ENCODE assay signal across 8 cellular contexts in the genomic region with DNA sequence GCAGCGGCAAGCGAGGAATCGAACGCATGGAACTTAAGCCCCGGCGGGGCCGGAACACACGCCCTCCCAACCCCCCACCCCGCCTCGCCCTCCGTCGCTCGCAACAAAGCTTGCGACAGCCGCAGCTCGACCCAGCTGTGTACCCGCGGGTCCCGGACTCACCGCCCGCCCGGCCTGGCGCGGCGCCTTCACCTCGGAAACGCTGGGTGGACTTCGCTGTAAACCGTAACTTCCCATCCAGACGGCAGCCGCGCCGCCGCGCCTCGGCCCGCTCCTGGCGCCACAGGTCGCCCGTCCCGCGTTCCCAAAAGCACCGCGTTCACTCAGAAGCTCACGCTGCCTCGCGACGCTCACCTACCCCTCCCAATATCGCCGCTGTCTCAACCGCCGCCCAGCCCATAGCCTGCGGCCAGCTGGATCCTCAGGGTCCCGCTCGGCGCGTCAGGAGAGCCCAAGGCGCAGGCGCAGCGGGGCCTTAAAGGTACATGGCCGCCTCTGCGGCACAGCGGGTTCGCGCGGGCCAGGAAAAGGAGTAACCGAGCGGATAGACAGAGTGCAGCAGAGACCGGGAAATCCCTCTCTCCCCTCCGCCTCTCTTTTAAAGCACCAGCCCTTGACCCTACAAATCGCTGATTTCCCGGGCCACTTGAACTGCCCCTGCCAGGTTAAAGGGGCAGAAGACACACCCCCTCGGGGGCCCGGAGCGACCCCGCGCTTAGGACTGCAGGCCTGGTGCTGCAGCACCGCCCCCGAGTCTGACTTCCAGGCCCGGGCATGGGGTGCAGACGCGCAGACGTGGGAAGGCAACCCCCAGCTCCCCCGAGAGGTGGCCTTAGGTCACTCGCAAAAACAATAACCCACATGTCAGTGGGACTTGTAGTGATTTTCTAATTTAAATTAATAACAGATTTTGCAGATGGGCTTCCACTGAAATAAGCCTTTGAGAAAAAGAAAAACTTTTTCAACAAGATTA. TPM values are rescaled to one million over a fixed set of nuclear protein-coding genes. Genes with fewer than 3 reads are reported as not detected.
DNase-seq lines count a peak whose midpoint lies in the region; ATAC-seq and TF ChIP-seq lines count a peak whose summit lies in the region.
"Not testable (repeated sequence)": the region's sequence is repeated elsewhere in the genome, so short reads cannot be mapped to it uniquely, and the experiment has no call there.

A gene with protein sequence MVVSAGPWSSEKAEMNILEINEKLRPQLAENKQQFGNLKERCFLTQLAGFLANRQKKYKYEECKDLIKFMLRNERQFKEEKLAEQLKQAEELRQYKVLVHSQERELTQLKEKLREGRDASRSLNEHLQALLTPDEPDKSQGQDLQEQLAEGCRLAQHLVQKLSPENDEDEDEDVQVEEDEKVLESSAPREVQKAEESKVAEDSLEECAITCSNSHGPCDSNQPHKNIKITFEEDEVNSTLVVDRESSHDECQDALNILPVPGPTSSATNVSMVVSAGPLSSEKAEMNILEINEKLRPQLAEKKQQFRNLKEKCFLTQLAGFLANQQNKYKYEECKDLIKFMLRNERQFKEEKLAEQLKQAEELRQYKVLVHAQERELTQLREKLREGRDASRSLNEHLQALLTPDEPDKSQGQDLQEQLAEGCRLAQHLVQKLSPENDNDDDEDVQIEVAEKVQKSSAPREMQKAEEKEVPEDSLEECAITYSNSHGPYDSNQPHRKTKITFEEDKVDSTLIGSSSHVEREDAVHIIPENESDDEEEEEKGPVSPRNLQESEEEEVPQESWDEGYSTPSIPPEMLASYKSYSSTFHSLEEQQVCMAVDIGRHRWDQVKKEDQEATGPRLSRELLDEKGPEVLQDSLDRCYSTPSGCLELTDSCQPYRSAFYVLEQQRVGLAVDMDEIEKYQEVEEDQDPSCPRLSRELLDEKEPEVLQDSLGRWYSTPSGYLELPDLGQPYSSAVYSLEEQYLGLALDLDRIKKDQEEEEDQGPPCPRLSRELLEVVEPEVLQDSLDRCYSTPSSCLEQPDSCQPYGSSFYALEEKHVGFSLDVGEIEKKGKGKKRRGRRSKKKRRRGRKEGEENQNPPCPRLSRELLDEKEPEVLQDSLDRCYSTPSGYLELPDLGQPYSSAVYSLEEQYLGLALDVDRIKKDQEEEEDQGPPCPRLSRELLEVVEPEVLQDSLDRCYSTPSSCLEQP (N-terminal part only) (minus strand): TSS at position 443 of the 973 bp plus-strand sequence. CDS start 21,412 bp downstream, outside the sequence.

- peak within 1 kb of the TSS in 1 of 2 experiments; percentile 72; a peak in 2 of 4 replicates for H4K8ac ChIP-seq in IMR-90 (ENCODE audit: low read depth in 2 of 2, low read length in 2 of 2)

- H2BK15ac ChIP-seq in IMR-90 (ENCODE audit: low read depth, low read length): not testable (repeated sequence)

- not testable (repeated sequence) for H3K27ac Mint-ChIP-seq in GM23338
- H3K27ac Mint-ChIP-seq in activated naive CD4-positive, alpha-beta T cell treated with anti-CD3 and anti-CD28 coated beads for 36 hours: peak within 1 kb of the TSS; percentile 95
- peak within 1 kb of the TSS; percentile 93 for H3K27ac Mint-ChIP-seq in neural progenitor cell

- not testable (repeated sequence) for H3K4me1 ChIP-seq in DOHH2 (ENCODE audit: control insufficient read depth, low read length); GM23338 (ENCODE audit: insufficient read depth); IMR-90 (ENCODE audit: control insufficient read depth, insufficient read depth, low read length); SK-N-SH (ENCODE audit: control insufficient read depth in 1 of 2, insufficient read depth in 2 of 2, low read depth in 1 of 2, low read length in 1 of 2); foreskin keratinocyte; neural progenitor cell

- peak within 1 kb of the TSS; percentile 47; the same call in 1 of the 2 replicates for H3K18ac ChIP-seq in IMR-90 (ENCODE audit: low read depth, low read length)

- peak within 1 kb of the TSS; percentile 68; the same call in 1 of the 2 replicates for H2BK120ac ChIP-seq in IMR-90 (ENCODE audit: low read depth, low read length)

- H3K27me3 ChIP-seq in DOHH2 (ENCODE audit: control insufficient read depth, low read length); IMR-90 (ENCODE audit: control insufficient read depth, insufficient read depth, low read length); SK-N-SH (ENCODE audit: insufficient read depth); foreskin keratinocyte: not testable (repeated sequence)
- H3K27me3 ChIP-seq in GM23338 (ENCODE audit: insufficient read depth) (peaks cover 18% of the 10 kb centered on the region), neural progenitor cell (peaks cover 15% of the 10 kb centered on the region)

- H3K4me3 ChIP-seq in DOHH2 (ENCODE audit: low read length) (peak within 1 kb of the TSS; percentile 58), GM23338 (peak within 1 kb of the TSS; percentile 50; the same call in 1 of the 2 replicates), IMR-90 (ENCODE audit: insufficient read depth, low read depth, low read length) (peak within 1 kb of the TSS; percentile 70), SK-N-SH (ENCODE audit: low read depth in 2 of 2, low read length in 1 of 2) (peak within 1 kb of the TSS; percentile 47 to 68), neural progenitor cell (peak within 1 kb of the TSS; percentile 52)

- not testable (repeated sequence) for H3K9me3 Mint-ChIP-seq in GM23338; activated naive CD4-positive, alpha-beta T cell treated with anti-CD3 and anti-CD28 coated beads for 36 hours; neural progenitor cell

- H4K91ac ChIP-seq in IMR-90 (ENCODE audit: insufficient read depth, low read depth, low read length): not testable (repeated sequence)

- in situ Hi-C loops in IMR-90 (cut with MboI; ENCODE audit: low sequenced_read_pairs): not testable (repeated sequence)

- not testable (repeated sequence) for H2AK9ac ChIP-seq in IMR-90 (replicated peaks; ENCODE audit: low read depth, low read length, poor library complexity)

- H3K9me3 ChIP-seq in DOHH2 (ENCODE audit: control insufficient read depth, insufficient read depth, low read length); IMR-90 (ENCODE audit: control insufficient read depth, insufficient read depth, low read length); SK-N-SH; neural progenitor cell (ENCODE audit: low read depth): not testable (repeated sequence)

- H3K56ac ChIP-seq in IMR-90 (ENCODE audit: extremely low read depth, insufficient read depth, low read length): not testable (repeated sequence)

- H4K5ac ChIP-seq in IMR-90 (ENCODE audit: low read depth, low read length): not testable (repeated sequence)

- not testable (repeated sequence) for H3K27me3 Mint-ChIP-seq in GM23338 (ENCODE audit: insufficient read depth, low read depth, poor library complexity); activated naive CD4-positive, alpha-beta T cell treated with anti-CD3 and anti-CD28 coated beads for 36 hours (ENCODE audit: low read depth); neural progenitor cell (ENCODE audit: insufficient read depth, low read depth)

- CTCF ChIA-PET in IMR-90 (lab: Yijun Ruan, JAX); SK-N-SH (lab: Yijun Ruan, JAX); activated naive CD4-positive, alpha-beta T cell treated with anti-CD3 and anti-CD28 coated beads for 36 hours (lab: Charles Lee): not testable (repeated sequence)

- no CpG with 5 or more reads among the region's 85 CpGs for WGBS in IMR-90 (ENCODE audit: extremely low coverage in 2 of 2, insufficient read length in 1 of 2), 2 experiments
- WGBS in SK-N-SH (ENCODE audit: low lambda C conversion rate): no CpG with 5 or more reads among the region's 85 CpGs

- H2BK5ac ChIP-seq in IMR-90 (ENCODE audit: low read depth, low read length, poor library complexity, severe bottlenecking): peak within 1 kb of the TSS; percentile 76

- not testable (repeated sequence) for H3K23ac ChIP-seq in IMR-90 (ENCODE audit: low read depth, low read length)

- H3K9me1 ChIP-seq in IMR-90 (ENCODE audit: insufficient read depth, low read length): not testable (repeated sequence)

- peak; percentile 49 for DNase-seq in GM23338 (ENCODE audit: low spot score)
- peak; percentile 26 for DNase-seq in IMR-90
- not testable (repeated sequence) for DNase-seq in SK-N-SH
- peak; percentile 48 for DNase-seq in activated naive CD4-positive, alpha-beta T cell treated with anti-CD3 and anti-CD28 coated beads for 36 hours
- peak in 1 of 2 donors; percentile 4 for DNase-seq in foreskin keratinocyte
- peak; percentile 69 for DNase-seq in neural progenitor cell (ENCODE audit: low spot score)
- DNase-seq in stimulated activated naive CD4-positive, alpha-beta T cell (lab: John Stamatoyannopoulos, UW): peak; percentile 5 to 56 (median 32)

- H3K4ac ChIP-seq in IMR-90 (ENCODE audit: low read depth, low read length): peak within 1 kb of the TSS; percentile 72; the same call in 1 of the 2 replicates

- POLR2A ChIA-PET in IMR-90 (lab: Charles Lee; ENCODE audit: unreplicated experiment); SK-N-SH (lab: Yijun Ruan, JAX): not testable (repeated sequence)

- not testable (repeated sequence) for H2BK20ac ChIP-seq in IMR-90 (ENCODE audit: low read depth, low read length)

- H2AFZ ChIP-seq in GM23338; IMR-90 (replicated peaks; ENCODE audit: low read length, poor library complexity); neural progenitor cell (replicated peaks): not testable (repeated sequence)
- peak within 1 kb of the TSS; percentile 68; the same call in 1 of the 2 replicates for H2AFZ ChIP-seq in SK-N-SH (ENCODE audit: low read depth)

- not testable (repeated sequence) for H3K36me3 Mint-ChIP-seq in GM23338 (ENCODE audit: low read depth); activated naive CD4-positive, alpha-beta T cell treated with anti-CD3 and anti-CD28 coated beads for 36 hours (ENCODE audit: low read depth); neural progenitor cell

- H3K79me1 ChIP-seq in IMR-90 (ENCODE audit: low read depth in 1 of 2, low read length in 2 of 2): not testable (repeated sequence)

- H4K20me1 ChIP-seq in DOHH2 (ENCODE audit: control insufficient read depth, insufficient read depth, low read depth, low read length); GM23338 (replicated peaks; ENCODE audit: insufficient read depth); IMR-90 (ENCODE audit: insufficient read depth, low read length); SK-N-SH (ENCODE audit: insufficient read depth); neural progenitor cell (ENCODE audit: low read depth): not testable (repeated sequence)

- BruUV-seq in IMR-90 (replicated peaks; lab: Mats Ljungman, UMichigan): not testable (repeated sequence)

- ATAC-seq in GM23338 (peak; percentile 98), IMR-90 (ENCODE audit: low read depth) (peak; percentile 98), foreskin keratinocyte (peak; percentile 90)

- not testable (repeated sequence) for H3K9me2 ChIP-seq in DOHH2 (replicated peaks; ENCODE audit: control insufficient read depth, low read length); GM23338 (ENCODE audit: insufficient read depth); SK-N-SH

- TF ChIP-seq CTCF in DOHH2 (IDR thresholded peaks at IDR 0.05; ENCODE audit: low read depth, low read length, poor library complexity, severe bottlenecking); GM23338 (conservative IDR thresholded peaks at IDR 0.05; ENCODE audit: low read depth in 2 of 2); IMR-90 (conservative IDR thresholded peaks at IDR 0.05; ENCODE audit: low read depth, low read length); SK-N-SH (IDR thresholded peaks at IDR 0.05); neural progenitor cell (IDR thresholded peaks at IDR 0.05): not testable (repeated sequence)
- TF ChIP-seq CTCF in foreskin keratinocyte (conservative IDR thresholded peaks at IDR 0.05): peak; percentile 17

- not testable (repeated sequence) for TF ChIP-seq EP300 in SK-N-SH (IDR thresholded peaks at IDR 0.05; ENCODE audit: borderline replicate concordance in 1 of 2, low read depth in 1 of 2, low read length in 1 of 2)

- not testable (repeated sequence) for H3F3A ChIP-seq in DOHH2 (ENCODE audit: control insufficient read depth, insufficient read depth); GM23338 (replicated peaks; ENCODE audit: low read depth); SK-N-SH (replicated peaks; ENCODE audit: insufficient read depth); neural progenitor cell (ENCODE audit: low read depth)

- TF ChIP-seq RAD21 in IMR-90 (IDR thresholded peaks at IDR 0.05; ENCODE audit: low read length); SK-N-SH (IDR thresholded peaks at IDR 0.05; ENCODE audit: low read length): not testable (repeated sequence)

- H3K4me1 Mint-ChIP-seq in GM23338; activated naive CD4-positive, alpha-beta T cell treated with anti-CD3 and anti-CD28 coated beads for 36 hours (ENCODE audit: low read depth); neural progenitor cell: not testable (repeated sequence)

- dilution Hi-C loops in IMR-90 (cut with HindIII; ENCODE audit: low sequenced_read_pairs, unreplicated experiment): not testable (repeated sequence)

- not testable (repeated sequence) for H3K14ac ChIP-seq in IMR-90 (replicated peaks; ENCODE audit: low read depth, low read length)

- H3K79me2 ChIP-seq in DOHH2 (ENCODE audit: control insufficient read depth, low read length); GM23338 (replicated peaks; ENCODE audit: insufficient read depth); neural progenitor cell (ENCODE audit: low read depth): not testable (repeated sequence)
- H3K79me2 ChIP-seq in SK-N-SH (ENCODE audit: insufficient read depth): peaks cover 12% of the 10 kb centered on the region; the same call in 1 of the 2 replicates

- H3K9ac ChIP-seq in IMR-90 (ENCODE audit: low read depth, low read length) (peak within 1 kb of the TSS; percentile 93), SK-N-SH (peak within 1 kb of the TSS; percentile 55; the same call in 1 of the 2 replicates)
- H3K9ac ChIP-seq in neural progenitor cell: not testable (repeated sequence)

- not testable (repeated sequence) for H2AK5ac ChIP-seq in IMR-90 (ENCODE audit: low read depth, low read length)

- H3K4me3 Mint-ChIP-seq in GM23338: peak within 1 kb of the TSS; percentile 93
- H3K4me3 Mint-ChIP-seq in activated naive CD4-positive, alpha-beta T cell treated with anti-CD3 and anti-CD28 coated beads for 36 hours: peak within 1 kb of the TSS; percentile 93
- H3K4me3 Mint-ChIP-seq in neural progenitor cell: peak within 1 kb of the TSS; percentile 98

- H3K36me3 ChIP-seq in DOHH2 (ENCODE audit: control insufficient read depth, low read length); GM23338 (ENCODE audit: insufficient read depth); IMR-90 (ENCODE audit: control insufficient read depth, insufficient read depth, low read length); SK-N-SH (replicated peaks in 1 of 2; ENCODE audit: control insufficient read depth in 1 of 2, insufficient read depth in 2 of 2, low read length in 1 of 2); neural progenitor cell: not testable (repeated sequence)

- peak within 1 kb of the TSS; percentile 33; the same call in 1 of the 2 replicates for H3K4me2 ChIP-seq in DOHH2 (ENCODE audit: low read length)
- peak within 1 kb of the TSS; percentile 57; the same call in 1 of the 2 replicates for H3K4me2 ChIP-seq in GM23338
- peak within 1 kb of the TSS; percentile 50; the same call in 1 of the 2 replicates for H3K4me2 ChIP-seq in IMR-90 (ENCODE audit: low read depth, low read length)
- not testable (repeated sequence) for H3K4me2 ChIP-seq in SK-N-SH
- H3K4me2 ChIP-seq in neural progenitor cell: peak within 1 kb of the TSS; percentile 58

- TF ChIP-seq POLR2A in IMR-90 (IDR thresholded peaks at IDR 0.05; ENCODE audit: low read depth, low read length): not testable (repeated sequence)

- intact Hi-C loops in IMR-90 (cut with micrococcal nuclease); activated naive CD4-positive, alpha-beta T cell treated with anti-CD3 and anti-CD28 coated beads for 36 hours (cut with micrococcal nuclease): not testable (repeated sequence)

- H3K27ac ChIP-seq in DOHH2 (ENCODE audit: low read depth, low read length); GM23338 (ENCODE audit: low read depth); neural progenitor cell: not testable (repeated sequence)
- peak within 1 kb of the TSS; percentile 98 for H3K27ac ChIP-seq in IMR-90 (ENCODE audit: insufficient read depth, low read length)
- peak within 1 kb of the TSS in 1 of 2 experiments; percentile 52 for H3K27ac ChIP-seq in SK-N-SH (ENCODE audit: low read depth in 2 of 2, low read length in 1 of 2)
- peak within 1 kb of the TSS; percentile 75 for H3K27ac ChIP-seq in foreskin keratinocyte

RNA-seq across cellular contexts. Expression of the gene that starts here (rescaled TPM):
- total RNA-seq in GM23338 (2014; rRNA removed; shearing (Covaris generic)): 3.1 TPM in 2 replicates
- polyA plus RNA-seq in GM23338 (2016; fragmentation: Nextera tagmentation; extraction: Ambion mirVana) (1.9 and 2.0 TPM in 2 replicates), IMR-90 (2012; rRNA removed) (15.1 and 17.3 TPM in 2 replicates), SK-N-SH (2012; rRNA removed) (17.8 and 22.6 TPM in 2 replicates), foreskin keratinocyte (10.8 and 11.0 TPM in 2 replicates)
- total RNA-seq in IMR-90 (2012; rRNA removed) (13.6 and 15.2 TPM in 2 replicates), foreskin keratinocyte (22.5 and 24.1 TPM in 2 replicates), neural progenitor cell (ENCODE audit: low replicate concordance) (14.8 and 15.0 TPM in 2 replicates)
- 4.2 and 5.2 TPM in 2 replicates for polyA plus RNA-seq in IMR-90 (2012; cell fraction: cytosol; rRNA removed)
- 29.8 and 108 TPM in 2 replicates for polyA plus RNA-seq in IMR-90 (2012; cell fraction: nucleus; rRNA removed; ENCODE audit: low replicate concordance)
- 9.5 and 10.9 TPM in 2 replicates for polyA plus RNA-seq in SK-N-SH (2012; cell fraction: cytosol; rRNA removed)
- 57.3 and 102 TPM in 2 replicates for polyA plus RNA-seq in SK-N-SH (2012; cell fraction: nucleus; rRNA removed)
- 10 to 100 TPM; 25.2 to 26.9 TPM for total RNA-seq in activated naive CD4-positive, alpha-beta T cell treated with anti-CD3 and anti-CD28 coated beads for 36 hours
